ENCODE assay signal across 31 cellular contexts in genomic region chr9:133315997-133316396, GRCh38. TPM values are rescaled to one million over a fixed set of nuclear protein-coding genes. Genes with fewer than 3 reads are reported as not detected.
DNase-seq lines count a peak whose midpoint lies in the region; ATAC-seq, FAIRE-seq and TF ChIP-seq lines count a peak whose summit lies in the region.
"Had no signal": no experiment of that assay in that cellular context is flagged by ENCODE, and none has a peak within 500 bp of the region (broad histone marks: within the 10 kb centered on the region; RNA-seq: fewer than 3 reads in every experiment).

No MANE protein-coding gene starts in this region.

- BruUV-seq in HepG2 (replicated peaks; lab: Mats Ljungman, UMichigan): no TSS peak

- H3K79me2 ChIP-seq in HepG2 (ENCODE audit: insufficient read depth, low read length): no peaks in the 10 kb centered on the region

- POLR2A ChIA-PET in HepG2 (lab: Yijun Ruan, JAX) (no interaction called here), HEK293 (lab: Yijun Ruan, JAX) (no interaction called here)

- in situ Hi-C loops in HepG2 (cut with HindIII; ENCODE audit: extremely low pct_ligation_motif_present, low pct_unique_long_range_greater_than_20kb): no loop called here

- H3K36me3 ChIP-seq in HepG2 (replicated peaks in 1 of 2; ENCODE audit: control insufficient read depth in 1 of 2, insufficient read depth in 2 of 2, low read length in 2 of 2) (no peaks in the 10 kb centered on the region), right lobe of liver (no peaks in the 10 kb centered on the region), HEK293 (ENCODE audit: control insufficient read depth in 2 of 2, insufficient read depth in 1 of 2, low read length in 2 of 2) (no peaks in the 10 kb centered on the region)
- H3K36me3 ChIP-seq: BE2C; BLaER1; BLaER1 treated with 17β-estradiol and CSF1 and Interleukin-3, amounts not matched to agents 10 nM and 100 nM had no signal

- ATAC-seq in HepG2 (no peak), right lobe of liver (no peak)
- ATAC-seq: CD8-positive, alpha-beta T cell had no signal

- H4K20me1 ChIP-seq in HepG2 (ENCODE audit: insufficient read depth, low read length): no peaks in the 10 kb centered on the region
- H4K20me1 ChIP-seq: BLaER1; BLaER1 treated with 17β-estradiol and CSF1 and Interleukin-3, amounts not matched to agents 10 nM and 100 nM had no signal

- H3K9ac ChIP-seq in HepG2 (ENCODE audit: insufficient read depth, low read depth, low read length): no peak overlapping the region
- H3K9ac ChIP-seq: BLaER1; BLaER1 treated with 17β-estradiol and CSF1 and Interleukin-3, amounts not matched to agents 10 nM and 100 nM had no signal

- 0 out of 5 replicates have a peak, but pooled peaks cover 0 to 2% of the 10 kb centered on the region in 2 experiments for H3K27me3 ChIP-seq in HepG2 (ENCODE audit: control insufficient read depth in 1 of 2, insufficient read depth in 2 of 2, low read length in 2 of 2)
- H3K27me3 ChIP-seq in right lobe of liver: no peaks in the 10 kb centered on the region
- H3K27me3 ChIP-seq: BE2C; BLaER1; BLaER1 treated with 17β-estradiol and CSF1 and Interleukin-3, amounts not matched to agents 10 nM and 100 nM had no signal

- H2AFZ ChIP-seq in HepG2 (ENCODE audit: low read length): no peak overlapping the region

- WGBS in HepG2 (ENCODE audit: low lambda C conversion rate): 37% methylated on average over 2 of the region's 2 CpGs
- 28% methylated on average over 2 of the region's 2 CpGs for WGBS in right lobe of liver (ENCODE audit: insufficient coverage, low coverage, low lambda C conversion rate, missing lambda C conversion rate)

- H3K4me3 ChIP-seq in HepG2 (replicated peaks in 1 of 3; ENCODE audit: insufficient read depth in 1 of 3, low read depth in 2 of 3, low read length in 3 of 3) (no peak overlapping the region), right lobe of liver (no peak overlapping the region), HEK293 (ENCODE audit: low read depth, low read length) (no peak overlapping the region)
- H3K4me3 ChIP-seq: A549; BLaER1; BLaER1 treated with 17β-estradiol and CSF1 and Interleukin-3, amounts not matched to agents 10 nM and 100 nM had no signal

- no peak for TF ChIP-seq RAD21 in HepG2 (CRISPR knock-in tag; IDR thresholded peaks at IDR 0.05)

- TF ChIP-seq CTCF in HepG2 (CRISPR knock-in tag; IDR thresholded peaks at IDR 0.05): no peak
- TF ChIP-seq CTCF in right lobe of liver (IDR thresholded peaks at IDR 0.05): no peak
- no peak for TF ChIP-seq CTCF in HEK293 (tag by site-specific recombination; IDR thresholded peaks at IDR 0.05)

- no peaks in the 10 kb centered on the region for H3K4me1 ChIP-seq in HepG2 (ENCODE audit: insufficient read depth, low read length)
- H3K4me1 ChIP-seq in right lobe of liver: no peaks in the 10 kb centered on the region
- no peaks in the 10 kb centered on the region for H3K4me1 ChIP-seq in HEK293 (ENCODE audit: control insufficient read depth, insufficient read depth, low read length)
- H3K4me1 ChIP-seq: A549; BE2C; BLaER1; BLaER1 treated with 17β-estradiol and CSF1 and Interleukin-3, amounts not matched to agents 10 nM and 100 nM; Caco-2 had no signal

- DNase-seq in HepG2 (ENCODE audit: low spot score) (no peak), right lobe of liver (no peak), glomerular visceral epithelial cell (ENCODE audit: extremely low spot score) (no peak)
- DNase-seq: 8988T; ACHN; AML-193; BE2C; C1 segment of cervical spinal cord; Calu3; CD4-positive, alpha-beta memory T cell; CD4-positive, alpha-beta T cell; CD4-positive, CD25-positive, alpha-beta regulatory T cell; CD8-positive, alpha-beta memory T cell; CD8-positive, alpha-beta T cell; COR-L47; DMS 273 treated with DMSO at 0.1 percent for 48 hours; DMS153; DMS53; DMS79; DMS79 treated with DMSO at 0.1 percent for 48 hours; DND-41; EL had no signal

- intact Hi-C loops in HepG2 (cut with micrococcal nuclease; ENCODE audit: unreplicated experiment): no loop called here
- intact Hi-C loops in right lobe of liver (cut with DNase I): no loop called here

- FAIRE-seq in HepG2 (lab: Jason Lieb, UNC): no peak
- FAIRE-seq: A204.1, A549, D721Med had no signal

- H3K4me2 ChIP-seq in HepG2 (ENCODE audit: low read depth, low read length): no peak overlapping the region
- H3K4me2 ChIP-seq: A549; BLaER1; BLaER1 treated with 17β-estradiol and CSF1 and Interleukin-3, amounts not matched to agents 10 nM and 100 nM had no signal

- CTCF ChIA-PET in HepG2 (lab: Yijun Ruan, JAX; ENCODE audit: low intra/inter-chr PET ratio, low total read pairs): no interaction called here
- CTCF ChIA-PET in HEK293 (lab: Yijun Ruan, JAX): no interaction called here

- H3K27ac ChIP-seq in HepG2 (ENCODE audit: extremely low read length, insufficient read depth, low read length): no peak overlapping the region
- no peak overlapping the region for H3K27ac ChIP-seq in right lobe of liver
- no peak overlapping the region for H3K27ac ChIP-seq in HEK293 (ENCODE audit: extremely low read depth, low read depth, low read length)
- H3K27ac ChIP-seq: 22Rv1; A549; BLaER1; BLaER1 treated with 17β-estradiol and CSF1 and Interleukin-3, amounts not matched to agents 10 nM and 100 nM; C4-2B had no signal

- TF ChIP-seq EP300 in HepG2 (IDR thresholded peaks at IDR 0.05; ENCODE audit: low read depth in 2 of 2, low read length in 2 of 2) (no peak), HepG2 (CRISPR knock-in tag; IDR thresholded peaks at IDR 0.05; ENCODE audit: borderline replicate concordance) (no peak)

- H3K9me3 ChIP-seq in HepG2 (ENCODE audit: low read length) (no peaks in the 10 kb centered on the region), right lobe of liver (no peaks in the 10 kb centered on the region), HEK293 (ENCODE audit: control insufficient read depth, insufficient read depth, low read depth, low read length) (no peaks in the 10 kb centered on the region)
- H3K9me3 ChIP-seq: A549; BE2C; BLaER1; BLaER1 treated with 17β-estradiol and CSF1 and Interleukin-3, amounts not matched to agents 10 nM and 100 nM; Caco-2 had no signal

- no peak for TF ChIP-seq POLR2A in HepG2 (IDR thresholded peaks at IDR 0.05; ENCODE audit: insufficient read depth in 1 of 2, low read depth in 2 of 2, low read length in 2 of 2)
- TF ChIP-seq POLR2A in right lobe of liver (IDR thresholded peaks at IDR 0.05): no peak

RNA-seq across cellular contexts. Expression of gene SURF6, which starts 20.0 kb away (rescaled TPM):
- total RNA-seq in HepG2 (2016; rRNA removed; fragmentation: Illumina TruSeq; extraction: Trizol) (13.3 and 14.7 TPM in 2 replicates), right lobe of liver (1 to 10 TPM; 5.8 to 8.8 (median 7.6) TPM)
- total RNA-seq in HepG2 (2016; cell fraction: cytosol; rRNA removed; fragmentation: Illumina TruSeq; extraction: Trizol; ENCODE audit: low read depth): 2.7 and 3.0 TPM in 2 replicates
- 12.2 and 14.6 TPM in 2 replicates for total RNA-seq in HepG2 (2016; cell fraction: insoluble cytoplasmic fraction; rRNA removed; fragmentation: Illumina TruSeq; extraction: Trizol)
- total RNA-seq in HepG2 (2016; cell fraction: membrane; rRNA removed; fragmentation: Illumina TruSeq; extraction: Trizol): 4.6 and 5.3 TPM in 2 replicates
- total RNA-seq in HepG2 (2016; cell fraction: nucleus; rRNA removed; fragmentation: Illumina TruSeq; extraction: Trizol): 10.4 and 11.5 TPM in 2 replicates
- 5.9 and 7.5 TPM in 2 replicates for polyA plus RNA-seq in HepG2 (2011; rRNA removed)
- 6.4 and 7.4 TPM in 2 replicates for polyA plus RNA-seq in HepG2 (2011; cell fraction: cytosol; rRNA removed)
- polyA plus RNA-seq in HepG2 (2011; cell fraction: nucleus; rRNA removed): 16.7 and 18.0 TPM in 2 replicates
- 7.1 and 7.5 TPM in 2 replicates for polyA plus RNA-seq in HepG2 (2012)
- polyA plus RNA-seq in HepG2 (2016; cell fraction: cytosol; fragmentation: Illumina TruSeq; extraction: Trizol; ENCODE audit: low read depth): 2.3 TPM in 2 replicates
- 19.6 and 19.8 TPM in 2 replicates for polyA plus RNA-seq in HepG2 (2016; cell fraction: insoluble cytoplasmic fraction; fragmentation: Illumina TruSeq; extraction: Trizol; ENCODE audit: low read depth)
- 3.3 and 4.3 TPM in 2 replicates for polyA plus RNA-seq in HepG2 (2016; cell fraction: membrane; fragmentation: Illumina TruSeq; extraction: Trizol; ENCODE audit: low read depth)
- polyA plus RNA-seq in HepG2 (2016; cell fraction: nucleus; fragmentation: Illumina TruSeq; extraction: Trizol; ENCODE audit: insufficient read depth, low read depth): 32.3 and 32.8 TPM in 2 replicates
- polyA minus RNA-seq in HepG2 (2011; rRNA and poly(A)+ RNA removed; ENCODE audit: low replicate concordance): 5.6 and 10.5 TPM in 2 replicates
- 3.0 and 4.7 TPM in 2 replicates for polyA minus RNA-seq in HepG2 (2011; cell fraction: cytosol; rRNA and poly(A)+ RNA removed)
- polyA minus RNA-seq in HepG2 (2011; cell fraction: nucleus; rRNA and poly(A)+ RNA removed): 6.1 and 7.7 TPM in 2 replicates

RNA-seq across cellular contexts. Expression of gene MED22, which starts 31.9 kb away (rescaled TPM):
- 19.6 and 22.1 TPM in 2 replicates for total RNA-seq in HepG2 (2016; rRNA removed; fragmentation: Illumina TruSeq; extraction: Trizol)
- 2.6 and 3.1 TPM in 2 replicates for total RNA-seq in HepG2 (2016; cell fraction: cytosol; rRNA removed; fragmentation: Illumina TruSeq; extraction: Trizol; ENCODE audit: low read depth)
- total RNA-seq in HepG2 (2016; cell fraction: insoluble cytoplasmic fraction; rRNA removed; fragmentation: Illumina TruSeq; extraction: Trizol): 18.8 and 21.3 TPM in 2 replicates
- total RNA-seq in HepG2 (2016; cell fraction: membrane; rRNA removed; fragmentation: Illumina TruSeq; extraction: Trizol): 9.6 and 12.2 TPM in 2 replicates
- 18.2 and 20.6 TPM in 2 replicates for total RNA-seq in HepG2 (2016; cell fraction: nucleus; rRNA removed; fragmentation: Illumina TruSeq; extraction: Trizol)
- polyA plus RNA-seq in HepG2 (2011; rRNA removed): 15.8 and 22.2 TPM in 2 replicates
- polyA plus RNA-seq in HepG2 (2011; cell fraction: cytosol; rRNA removed): 11.6 and 12.5 TPM in 2 replicates
- polyA plus RNA-seq in HepG2 (2011; cell fraction: nucleus; rRNA removed): 42.0 and 43.5 TPM in 2 replicates
- polyA plus RNA-seq in HepG2 (2012): 8.8 and 10.1 TPM in 2 replicates
- 2.6 TPM in 2 replicates for polyA plus RNA-seq in HepG2 (2016; cell fraction: cytosol; fragmentation: Illumina TruSeq; extraction: Trizol; ENCODE audit: low read depth)
- 15.7 and 15.9 TPM in 2 replicates for polyA plus RNA-seq in HepG2 (2016; cell fraction: insoluble cytoplasmic fraction; fragmentation: Illumina TruSeq; extraction: Trizol; ENCODE audit: low read depth)
- 7.1 and 7.7 TPM in 2 replicates for polyA plus RNA-seq in HepG2 (2016; cell fraction: membrane; fragmentation: Illumina TruSeq; extraction: Trizol; ENCODE audit: low read depth)
- polyA plus RNA-seq in HepG2 (2016; cell fraction: nucleus; fragmentation: Illumina TruSeq; extraction: Trizol; ENCODE audit: insufficient read depth, low read depth): 36.0 and 38.5 TPM in 2 replicates
- 27.8 and 64.6 TPM in 2 replicates for polyA minus RNA-seq in HepG2 (2011; rRNA and poly(A)+ RNA removed; ENCODE audit: low replicate concordance)
- 8.0 and 8.5 TPM in 2 replicates for polyA minus RNA-seq in HepG2 (2011; cell fraction: cytosol; rRNA and poly(A)+ RNA removed)
- 12.1 and 16.8 TPM in 2 replicates for polyA minus RNA-seq in HepG2 (2011; cell fraction: nucleus; rRNA and poly(A)+ RNA removed)
- 10 to 100 TPM in 1 of 6 experiments, 1 to 10 TPM in 5; 5.9 to 14.5 (median 8.1) TPM for total RNA-seq in right lobe of liver

RNA-seq across cellular contexts. Expression of gene RPL7A, which starts 32.0 kb away (rescaled TPM):
- 2,938 and 3,359 TPM in 2 replicates for total RNA-seq in HepG2 (2016; rRNA removed; fragmentation: Illumina TruSeq; extraction: Trizol)
- total RNA-seq in HepG2 (2016; cell fraction: cytosol; rRNA removed; fragmentation: Illumina TruSeq; extraction: Trizol; ENCODE audit: low read depth): 3,183 and 3,719 TPM in 2 replicates
- total RNA-seq in HepG2 (2016; cell fraction: insoluble cytoplasmic fraction; rRNA removed; fragmentation: Illumina TruSeq; extraction: Trizol): 2,895 and 3,215 TPM in 2 replicates
- 5,789 and 6,219 TPM in 2 replicates for total RNA-seq in HepG2 (2016; cell fraction: membrane; rRNA removed; fragmentation: Illumina TruSeq; extraction: Trizol)
- 1,151 and 1,198 TPM in 2 replicates for total RNA-seq in HepG2 (2016; cell fraction: nucleus; rRNA removed; fragmentation: Illumina TruSeq; extraction: Trizol)
- 2,401 and 2,404 TPM in 2 replicates for polyA plus RNA-seq in HepG2 (2011; rRNA removed)
- polyA plus RNA-seq in HepG2 (2011; cell fraction: cytosol; rRNA removed): 3,191 and 3,845 TPM in 2 replicates
- polyA plus RNA-seq in HepG2 (2011; cell fraction: nucleus; rRNA removed): 1,035 and 1,145 TPM in 2 replicates
- polyA plus RNA-seq in HepG2 (2012): 2,335 and 2,606 TPM in 2 replicates
- 3,837 and 4,399 TPM in 2 replicates for polyA plus RNA-seq in HepG2 (2016; cell fraction: cytosol; fragmentation: Illumina TruSeq; extraction: Trizol; ENCODE audit: low read depth)
- polyA plus RNA-seq in HepG2 (2016; cell fraction: insoluble cytoplasmic fraction; fragmentation: Illumina TruSeq; extraction: Trizol; ENCODE audit: low read depth): 3,343 and 3,509 TPM in 2 replicates
- polyA plus RNA-seq in HepG2 (2016; cell fraction: membrane; fragmentation: Illumina TruSeq; extraction: Trizol; ENCODE audit: low read depth): 6,158 and 6,472 TPM in 2 replicates
- polyA plus RNA-seq in HepG2 (2016; cell fraction: nucleus; fragmentation: Illumina TruSeq; extraction: Trizol; ENCODE audit: insufficient read depth, low read depth): 1,904 and 1,909 TPM in 2 replicates
- 1,962 and 4,695 TPM in 2 replicates for polyA minus RNA-seq in HepG2 (2011; rRNA and poly(A)+ RNA removed; ENCODE audit: low replicate concordance)
- polyA minus RNA-seq in HepG2 (2011; cell fraction: cytosol; rRNA and poly(A)+ RNA removed): 853 and 917 TPM in 2 replicates
- 477 and 550 TPM in 2 replicates for polyA minus RNA-seq in HepG2 (2011; cell fraction: nucleus; rRNA and poly(A)+ RNA removed)
- total RNA-seq in right lobe of liver: 100 to 1,000 TPM; 529 to 851 (median 616) TPM

RNA-seq across cellular contexts. Expression of gene SURF1, which starts 40.3 kb away (rescaled TPM):
- total RNA-seq in HepG2 (2016; rRNA removed; fragmentation: Illumina TruSeq; extraction: Trizol) (10.6 and 17.8 TPM in 2 replicates), right lobe of liver (10 to 100 TPM; 37.4 to 68.8 (median 44.5) TPM)
- total RNA-seq in HepG2 (2016; cell fraction: cytosol; rRNA removed; fragmentation: Illumina TruSeq; extraction: Trizol; ENCODE audit: low read depth): 21.0 and 25.4 TPM in 2 replicates
- total RNA-seq in HepG2 (2016; cell fraction: insoluble cytoplasmic fraction; rRNA removed; fragmentation: Illumina TruSeq; extraction: Trizol): 9.6 and 18.9 TPM in 2 replicates
- 22.4 and 26.0 TPM in 2 replicates for total RNA-seq in HepG2 (2016; cell fraction: membrane; rRNA removed; fragmentation: Illumina TruSeq; extraction: Trizol)
- 13.9 and 14.0 TPM in 2 replicates for total RNA-seq in HepG2 (2016; cell fraction: nucleus; rRNA removed; fragmentation: Illumina TruSeq; extraction: Trizol)
- 39.2 and 40.7 TPM in 2 replicates for polyA plus RNA-seq in HepG2 (2011; rRNA removed)
- polyA plus RNA-seq in HepG2 (2011; cell fraction: cytosol; rRNA removed): 29.3 and 32.3 TPM in 2 replicates
- 29.7 and 32.0 TPM in 2 replicates for polyA plus RNA-seq in HepG2 (2011; cell fraction: nucleus; rRNA removed)
- polyA plus RNA-seq in HepG2 (2012): 22.8 and 26.6 TPM in 2 replicates
- 52.7 and 53.1 TPM in 2 replicates for polyA plus RNA-seq in HepG2 (2016; cell fraction: cytosol; fragmentation: Illumina TruSeq; extraction: Trizol; ENCODE audit: low read depth)
- polyA plus RNA-seq in HepG2 (2016; cell fraction: insoluble cytoplasmic fraction; fragmentation: Illumina TruSeq; extraction: Trizol; ENCODE audit: low read depth): 19.0 and 20.1 TPM in 2 replicates
- polyA plus RNA-seq in HepG2 (2016; cell fraction: membrane; fragmentation: Illumina TruSeq; extraction: Trizol; ENCODE audit: low read depth): 38.1 and 44.5 TPM in 2 replicates
- polyA plus RNA-seq in HepG2 (2016; cell fraction: nucleus; fragmentation: Illumina TruSeq; extraction: Trizol; ENCODE audit: insufficient read depth, low read depth): 46.1 and 51.6 TPM in 2 replicates
- polyA minus RNA-seq in HepG2 (2011; rRNA and poly(A)+ RNA removed; ENCODE audit: low replicate concordance): 14.4 and 46.3 TPM in 2 replicates
- 8.0 and 10.5 TPM in 2 replicates for polyA minus RNA-seq in HepG2 (2011; cell fraction: cytosol; rRNA and poly(A)+ RNA removed)
- 7.1 and 7.5 TPM in 2 replicates for polyA minus RNA-seq in HepG2 (2011; cell fraction: nucleus; rRNA and poly(A)+ RNA removed)

RNA-seq across cellular contexts. Expression of gene SURF2, which starts 40.4 kb away (rescaled TPM):
- 10.3 and 13.6 TPM in 2 replicates for total RNA-seq in HepG2 (2016; rRNA removed; fragmentation: Illumina TruSeq; extraction: Trizol)
- total RNA-seq in HepG2 (2016; cell fraction: cytosol; rRNA removed; fragmentation: Illumina TruSeq; extraction: Trizol; ENCODE audit: low read depth): 10.3 and 15.8 TPM in 2 replicates
- total RNA-seq in HepG2 (2016; cell fraction: insoluble cytoplasmic fraction; rRNA removed; fragmentation: Illumina TruSeq; extraction: Trizol): 12.0 and 12.6 TPM in 2 replicates
- 10.0 and 13.9 TPM in 2 replicates for total RNA-seq in HepG2 (2016; cell fraction: membrane; rRNA removed; fragmentation: Illumina TruSeq; extraction: Trizol)
- 4.1 and 4.4 TPM in 2 replicates for total RNA-seq in HepG2 (2016; cell fraction: nucleus; rRNA removed; fragmentation: Illumina TruSeq; extraction: Trizol)
- 6.1 and 6.3 TPM in 2 replicates for polyA plus RNA-seq in HepG2 (2011; rRNA removed)
- 6.8 and 9.7 TPM in 2 replicates for polyA plus RNA-seq in HepG2 (2011; cell fraction: cytosol; rRNA removed)
- polyA plus RNA-seq in HepG2 (2011; cell fraction: nucleus; rRNA removed): 6.6 and 8.7 TPM in 2 replicates
- 6.8 and 8.6 TPM in 2 replicates for polyA plus RNA-seq in HepG2 (2012)
- 14.4 and 20.2 TPM in 2 replicates for polyA plus RNA-seq in HepG2 (2016; cell fraction: cytosol; fragmentation: Illumina TruSeq; extraction: Trizol; ENCODE audit: low read depth)
- polyA plus RNA-seq in HepG2 (2016; cell fraction: insoluble cytoplasmic fraction; fragmentation: Illumina TruSeq; extraction: Trizol; ENCODE audit: low read depth): 19.8 and 21.6 TPM in 2 replicates
- 12.6 and 15.8 TPM in 2 replicates for polyA plus RNA-seq in HepG2 (2016; cell fraction: membrane; fragmentation: Illumina TruSeq; extraction: Trizol; ENCODE audit: low read depth)
- polyA plus RNA-seq in HepG2 (2016; cell fraction: nucleus; fragmentation: Illumina TruSeq; extraction: Trizol; ENCODE audit: insufficient read depth, low read depth): 11.3 and 11.9 TPM in 2 replicates
- 3.5 and 24.4 TPM in 2 replicates for polyA minus RNA-seq in HepG2 (2011; rRNA and poly(A)+ RNA removed; ENCODE audit: low replicate concordance)
- 2.3 and 5.0 TPM in 2 replicates for polyA minus RNA-seq in HepG2 (2011; cell fraction: cytosol; rRNA and poly(A)+ RNA removed)
- 1.6 and 2.3 TPM in 2 replicates for polyA minus RNA-seq in HepG2 (2011; cell fraction: nucleus; rRNA and poly(A)+ RNA removed)
- 10 to 100 TPM in 2 of 6 experiments, 1 to 10 TPM in 4; 6.3 to 16.9 (median 8.2) TPM for total RNA-seq in right lobe of liver
